Comparison of ENCODE assay signal across 1 cellular context in genomic region chrX:131010186-131010585, GRCh38.
TF ChIP-seq lines count a peak whose summit lies in the region.

No MANE protein-coding gene starts in this region.

TF ChIP-seq in K562, 482 proteins besides CTCF, POLR2A, EP300 and RAD21:
- no peak for TF ChIP-seq RBM34 (IDR thresholded peaks at IDR 0.05; ENCODE audit: borderline replicate concordance, insufficient read depth, low read length)
- TF ChIP-seq, protein P1, sequence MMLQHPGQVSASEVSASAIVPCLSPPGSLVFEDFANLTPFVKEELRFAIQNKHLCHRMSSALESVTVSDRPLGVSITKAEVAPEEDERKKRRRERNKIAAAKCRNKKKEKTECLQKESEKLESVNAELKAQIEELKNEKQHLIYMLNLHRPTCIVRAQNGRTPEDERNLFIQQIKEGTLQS (IDR thresholded peaks at IDR 0.05) = peak; percentile 17; the same call in 1 of the 2 replicates
- TF ChIP-seq, protein P1 (CRISPR knock-in tag; conservative IDR thresholded peaks at IDR 0.05) = no peak
- TF ChIP-seq JUND (IDR thresholded peaks at IDR 0.05; ENCODE audit: borderline replicate concordance, low read depth, low read length) = no peak
- peak; percentile 45; the same call in 1 of the 3 replicates for TF ChIP-seq JUND (tag; IDR thresholded peaks at IDR 0.05; ENCODE audit: borderline replicate concordance, low read depth, low read length)
- no peak for TF ChIP-seq NFATC3 (IDR thresholded peaks at IDR 0.05)
- TF ChIP-seq PYGO2 (tag; IDR thresholded peaks at IDR 0.05) = no peak
- no peak for TF ChIP-seq DPF2 (IDR thresholded peaks at IDR 0.05)
- no peak for TF ChIP-seq CCAR2 (IDR thresholded peaks at IDR 0.05; ENCODE audit: low read depth, low read length)
- TF ChIP-seq FOXK2 (conservative IDR thresholded peaks at IDR 0.05 in 1 of 2, IDR thresholded peaks at IDR 0.05 in 1 of 2; ENCODE audit: low read depth in 2 of 2) = no peak
- no peak for TF ChIP-seq ZKSCAN8 (CRISPR knock-in tag; IDR thresholded peaks at IDR 0.05)
- TF ChIP-seq ETV1 (tag; conservative IDR thresholded peaks at IDR 0.05; ENCODE audit: low read depth) = no peak
- TF ChIP-seq SIX5 (IDR thresholded peaks at IDR 0.05; ENCODE audit: borderline replicate concordance in 1 of 2, insufficient read depth in 1 of 2, low read depth in 1 of 2, low read length in 2 of 2) = no peak
- TF ChIP-seq ZNF184 (CRISPR knock-in tag; IDR thresholded peaks at IDR 0.05) = no peak
- TF ChIP-seq ZC3H4 (CRISPR knock-in tag; IDR thresholded peaks at IDR 0.05; ENCODE audit: borderline replicate concordance) = no peak
- TF ChIP-seq ETS2 (tag; IDR thresholded peaks at IDR 0.05; ENCODE audit: borderline replicate concordance, poor library complexity, severe bottlenecking) = no peak
